ENCODE assay signal across 8 cellular contexts in the genomic region with DNA sequence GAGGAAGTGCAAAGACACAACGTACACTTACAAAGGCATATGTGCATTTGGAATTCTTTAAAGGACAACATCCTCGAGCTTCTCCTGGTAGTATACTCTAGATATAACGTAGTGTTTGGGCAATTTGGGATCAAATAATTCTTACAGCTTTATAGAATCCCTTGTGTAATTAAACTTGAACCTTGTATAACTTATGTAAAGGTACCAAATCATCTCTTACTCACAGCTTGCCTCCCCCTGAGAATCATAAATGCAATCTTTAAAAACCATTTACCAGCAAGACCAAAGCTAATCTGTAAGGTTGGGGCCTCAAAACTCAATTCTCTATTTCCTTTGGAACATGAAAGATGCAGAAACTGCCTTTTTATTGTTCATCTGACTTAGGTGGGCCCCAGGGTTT. TPM values are rescaled to one million over a fixed set of nuclear protein-coding genes. Genes with fewer than 3 reads are reported as not detected.
"Had no signal": no experiment of that assay in that cellular context is flagged by ENCODE, and none has a peak within 500 bp of the region (broad histone marks: within the 10 kb centered on the region; RNA-seq: fewer than 3 reads in every experiment).

No MANE protein-coding gene starts in this region.

- H3K36me3 ChIP-seq: HAP-1 had no signal

- DNase-seq: GM23248, GOT3, H7, KBM-7 had no signal

- H2AFZ ChIP-seq: GM23248 had no signal

- H3K9ac ChIP-seq: GM23248 had no signal

- H3K4me3 ChIP-seq: GM23248, HAP-1 had no signal

- H3K9me3 ChIP-seq: HAP-1 had no signal

- H3K4me1 ChIP-seq: HAP-1 had no signal

- H3K27ac ChIP-seq: GM23248 had no signal

RNA-seq across cellular contexts. Expression of a gene that starts 12.2 kb away (rescaled TPM):
- total RNA-seq: GM23248, H4, H7, HT-29 had no signal
- polyA plus RNA-seq: GM23248, IgD-negative memory B cell had no signal
